Comparison of ENCODE assay signal across 22 cellular contexts in genomic region chr9:101966706-101967105, GRCh38.
"Had no signal": no experiment of that assay in that cellular context is flagged by ENCODE, and none has a peak within 500 bp of the region (broad histone marks: within the 10 kb centered on the region; RNA-seq: fewer than 3 reads in every experiment).

No MANE protein-coding gene starts in this region.

- H3K27ac ChIP-seq: HL-60, KMS-11, RWPE1 had no signal

- H3K9ac ChIP-seq: KMS-11 had no signal

- H3K4me3 ChIP-seq: K562 had no signal

- DNase-seq: Kasumi-1, MV-4-11, NCI-H1048, NCI-H1105, NCI-H1417, NCI-H1436 treated with DMSO at 0.1 percent for 48 hours, NCI-H1694, NCI-H187 treated with DMSO at 0.1 percent for 48 hours, NCI-H2029 treated with DMSO at 0.1 percent for 48 hours, NCI-H345, NCI-H446 treated with DMSO at 0.1 percent for 48 hours, NCI-H510A treated with DMSO at 0.1 percent for 48 hours, NCI-H526, NCI-H82, PC-3, SHP77 had no signal

- H3K4me2 ChIP-seq: KMS-11 had no signal

- ATAC-seq: K562, Panc1, PC-3, SK-N-SH treated with all-trans-retinoic acid at 6 μM for 48 hours had no signal
